ENCODE assay signal across 1 cellular context in genomic region chr2:96208144-96209010, GRCh38.
TF ChIP-seq lines count a peak whose summit lies in the region.

STARD7 (minus strand) TSS chr2:96208827; CDS start chr2:96208434, 393 bp downstream.

TF ChIP-seq in WTC11, 78 proteins besides CTCF, POLR2A, EP300 and RAD21 (continued from another document and continues in another):
- TF ChIP-seq ZNF532 (CRISPR knock-in tag; IDR thresholded peaks at IDR 0.05; ENCODE audit: borderline replicate concordance) (no peak), E2F5 (CRISPR knock-in tag; IDR thresholded peaks at IDR 0.05) (peak; percentile 67), ESRRA (CRISPR knock-in tag; IDR thresholded peaks at IDR 0.05; ENCODE audit: borderline replicate concordance) (no peak; the same call in 1 of the 2 replicates), MYBL2 (CRISPR knock-in tag; IDR thresholded peaks at IDR 0.05) (peak; percentile 72), TEAD1 (CRISPR knock-in tag; IDR thresholded peaks at IDR 0.05) (0 out of 2 replicates have a peak, but pooled peaks have one; percentile 25), CREM (CRISPR knock-in tag; IDR thresholded peaks at IDR 0.05) (no peak; the same call in 1 of the 2 replicates), TP53 (CRISPR knock-in tag; IDR thresholded peaks at IDR 0.05) (peak; percentile 45; the same call in 1 of the 2 replicates), ZNF219 (CRISPR knock-in tag; IDR thresholded peaks at IDR 0.05; ENCODE audit: borderline replicate concordance) (peak; percentile 26; the same call in 1 of the 2 replicates), ZNF512 (CRISPR knock-in tag; IDR thresholded peaks at IDR 0.05; ENCODE audit: borderline replicate concordance) (no peak), ZNF232 (CRISPR knock-in tag; IDR thresholded peaks at IDR 0.05) (0 out of 2 replicates have a peak, but pooled peaks have one; percentile 22), EMX1 (CRISPR knock-in tag; IDR thresholded peaks at IDR 0.05) (no peak), ZNF317 (CRISPR knock-in tag; IDR thresholded peaks at IDR 0.05; ENCODE audit: borderline replicate concordance, low read depth) (no peak), E2F4 (CRISPR knock-in tag; IDR thresholded peaks at IDR 0.05; ENCODE audit: borderline replicate concordance, low read depth) (peak; percentile 82; the same call in 1 of the 2 replicates), ZNF425 (CRISPR knock-in tag; conservative IDR thresholded peaks at IDR 0.05) (no peak), ZBTB21 (CRISPR knock-in tag; IDR thresholded peaks at IDR 0.05; ENCODE audit: borderline replicate concordance) (0 out of 2 replicates have a peak, but pooled peaks have one; percentile 49), SP1 (CRISPR knock-in tag; conservative IDR thresholded peaks at IDR 0.05) (peak; percentile 87), STAT6 (CRISPR knock-in tag; conservative IDR thresholded peaks at IDR 0.05; ENCODE audit: low read depth) (0 out of 2 replicates have a peak, but pooled peaks have one; percentile 62), CBFB (CRISPR knock-in tag; IDR thresholded peaks at IDR 0.05; ENCODE audit: low read depth) (0 out of 2 replicates have a peak, but pooled peaks have one; percentile 77), USF2 (CRISPR knock-in tag; IDR thresholded peaks at IDR 0.05) (peak; percentile 51), PRRX2 (CRISPR knock-in tag; IDR thresholded peaks at IDR 0.05) (no peak), NFYB (CRISPR knock-in tag; conservative IDR thresholded peaks at IDR 0.05; ENCODE audit: low read depth) (peak; percentile 97), ELF4 (CRISPR knock-in tag; IDR thresholded peaks at IDR 0.05; ENCODE audit: low read depth) (peak; percentile 67; the same call in 1 of the 2 replicates), ATF2 (CRISPR knock-in tag; IDR thresholded peaks at IDR 0.05; ENCODE audit: borderline replicate concordance, low read depth) (no peak), AFF4 (CRISPR knock-in tag; IDR thresholded peaks at IDR 0.05; ENCODE audit: borderline replicate concordance) (0 out of 2 replicates have a peak, but pooled peaks have one; percentile 33), TEAD4 (CRISPR knock-in tag; IDR thresholded peaks at IDR 0.05) (no peak), FOXJ3 (CRISPR knock-in tag; IDR thresholded peaks at IDR 0.05; ENCODE audit: borderline replicate concordance) (no peak), NFE2L1 (CRISPR knock-in tag; IDR thresholded peaks at IDR 0.05) (peak; percentile 54), ZBTB43 (CRISPR knock-in tag; IDR thresholded peaks at IDR 0.05) (peak; percentile 83), ATF3 (CRISPR knock-in tag; conservative IDR thresholded peaks at IDR 0.05) (peak; percentile 34; the same call in 1 of the 2 replicates), OVOL2 (CRISPR knock-in tag; IDR thresholded peaks at IDR 0.05; ENCODE audit: borderline replicate concordance) (no peak), MLX (CRISPR knock-in tag; IDR thresholded peaks at IDR 0.05) (0 out of 2 replicates have a peak, but pooled peaks have one; percentile 23)
